In the genomic region with DNA sequence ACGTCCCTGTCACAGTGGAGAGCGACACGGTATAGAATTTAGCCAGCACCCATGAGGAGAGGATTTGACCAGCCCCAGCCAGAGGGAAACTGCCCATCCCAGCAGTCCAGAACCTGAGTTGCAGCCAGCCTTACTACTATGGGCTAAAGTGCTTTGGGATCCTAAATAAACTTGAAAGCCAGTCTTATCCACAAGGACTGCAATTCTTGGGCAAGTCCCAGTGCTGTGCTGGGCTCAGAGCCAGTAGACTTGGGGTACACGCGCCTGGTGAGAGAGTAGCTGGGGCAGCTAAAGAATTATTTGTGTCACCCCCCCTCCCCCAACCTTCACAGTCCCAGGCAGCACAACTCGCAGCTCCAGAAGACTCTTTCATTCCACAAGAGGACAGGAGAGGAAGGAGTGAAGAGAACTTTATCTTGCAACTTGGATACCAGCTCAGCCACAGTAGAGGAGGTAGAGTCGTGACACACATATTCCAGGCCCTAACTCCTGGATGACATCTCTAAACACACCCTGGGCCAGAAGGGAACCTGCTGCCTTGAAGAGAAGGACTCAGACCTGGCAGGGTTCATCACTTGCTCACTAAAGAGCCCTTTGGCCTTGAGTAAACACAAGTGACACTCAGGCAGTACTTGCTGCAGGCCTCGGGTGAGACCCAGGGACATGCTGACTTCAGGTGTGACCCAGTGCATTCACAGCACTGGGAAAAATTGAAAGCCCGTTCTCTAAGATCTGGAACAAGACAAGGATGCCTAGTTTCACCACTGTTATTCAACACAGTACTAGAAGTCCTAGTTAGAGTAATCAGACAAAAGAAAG, we compare ENCODE assay signal across 27 cellular contexts.
DNase-seq lines count a peak whose midpoint lies in the region; ATAC-seq, FAIRE-seq and TF ChIP-seq lines count a peak whose summit lies in the region.
"Had no signal": no experiment of that assay in that cellular context is flagged by ENCODE, and none has a peak within 500 bp of the region (broad histone marks: within the 10 kb centered on the region; RNA-seq: fewer than 3 reads in every experiment).

No MANE protein-coding gene starts in this region.

- H3K14ac ChIP-seq in neuronal stem cell (ENCODE audit: low read length): no peak overlapping the region

- intact Hi-C loops in left cardiac atrium (cut with DNase I) (loop anchor here in 1 of 2 donors (10.0 kb wide), 1 partner anchor 72 kb away; no protein-coding TSS in a partner anchor), upper lobe of right lung (cut with DNase I) (no loop called here)

- H3K9me3 ChIP-seq in neuronal stem cell (replicated peaks in 1 of 2; ENCODE audit: control insufficient read depth in 2 of 2, insufficient read depth in 1 of 2, low read depth in 1 of 2, low read length in 2 of 2) (peaks cover 0 to 12% of the 10 kb centered on the region in 2 donors), upper lobe of right lung (no peaks in the 10 kb centered on the region)
- H3K9me3 ChIP-seq: BLaER1, neutrophil, SJSA1, stomach had no signal

- ATAC-seq in left cardiac atrium (peak; percentile 19 to 45), upper lobe of right lung (peak; percentile 78)
- ATAC-seq: activated CD8-positive, alpha-beta T cell treated with anti-CD3 and anti-CD28 coated beads, Interleukin-2, amount 10 ng/mL, durations not matched to agents 7 days and 5 days; activated naive CD4-positive, alpha-beta T cell treated with anti-CD3 and anti-CD28 coated beads, Interleukin-2, amount 50 U/mL, for 72 hours; activated T-cell treated with anti-CD3 and anti-CD28 coated beads, Interleukin-2, amount 50 U/mL, for 72 hours; GM12878; sciatic nerve had no signal

- no peak overlapping the region for H2AK5ac ChIP-seq in neuronal stem cell (ENCODE audit: low read depth, low read length)

- no peak overlapping the region for H2AFZ ChIP-seq in neuronal stem cell (ENCODE audit: low read length)
- H2AFZ ChIP-seq: hepatocyte had no signal

- H3K4ac ChIP-seq in neuronal stem cell (ENCODE audit: low read length): no peak overlapping the region

- no peak overlapping the region for H3K18ac ChIP-seq in neuronal stem cell (ENCODE audit: low read length)

- peaks cover 4% of the 10 kb centered on the region for H3K36me3 ChIP-seq in bronchial epithelial cell (ENCODE audit: control insufficient read depth, insufficient read depth, low read length)
- H3K36me3 ChIP-seq in neuronal stem cell (replicated peaks in 1 of 2; ENCODE audit: control insufficient read depth in 2 of 2, insufficient read depth in 2 of 2, low read length in 2 of 2): peaks cover 4 to 92% of the 10 kb centered on the region in 2 donors
- H3K36me3 ChIP-seq in upper lobe of right lung: peaks cover 74% of the 10 kb centered on the region

- no peak overlapping the region for H4K91ac ChIP-seq in neuronal stem cell (ENCODE audit: low read depth, low read length, poor library complexity)

- H3K4me2 ChIP-seq in neuronal stem cell (ENCODE audit: insufficient read depth, low read length, poor library complexity, severe bottlenecking): no peak overlapping the region
- H3K4me2 ChIP-seq: BLaER1, hepatocyte had no signal

- no peak overlapping the region for H3K9ac ChIP-seq in neuronal stem cell (ENCODE audit: low read depth, low read length, poor library complexity)
- H3K9ac ChIP-seq: BLaER1 had no signal

- no peak overlapping the region for H2BK120ac ChIP-seq in neuronal stem cell (ENCODE audit: low read depth, low read length)

- no peak for DNase-seq in bronchial epithelial cell (ENCODE audit: low read depth)
- no peak for DNase-seq in left cardiac atrium
- DNase-seq in neuronal stem cell (ENCODE audit: low spot score): no peak
- peak; percentile 71 for DNase-seq in upper lobe of right lung
- DNase-seq in 8988T: no peak
- no peak for DNase-seq in NCI-H146 (lab: John Stamatoyannopoulos, UW)
- no peak for DNase-seq in inferior parietal cortex (ENCODE audit: extremely low spot score)
- DNase-seq: activated B cell treated with CpG ODN at 0.5 μM for 24 hours; activated CD8-positive, alpha-beta T cell treated with anti-CD3 and anti-CD28 coated beads, Interleukin-2, amount 10 ng/mL, durations not matched to agents 7 days and 5 days; activated T-cell treated with anti-CD3 and anti-CD28 coated beads, Interleukin-2, amount 50 U/mL, for 72 hours; central memory CD4-positive, alpha-beta T cell; effector memory CD4-positive, alpha-beta T cell; GF-D8; Karpas-422; kidney; NCI-H1092 treated with DMSO at 0.1 percent for 48 hours; NCI-H2171; OCI-M1; stimulated activated CD4-positive, alpha-beta T cell treated with anti-CD3 and anti-CD28 coated beads, Interleukin-2, amount 100 ng/mL, for 24 hours; stomach had no signal

- no peak overlapping the region for H3K4me3 ChIP-seq in bronchial epithelial cell (ENCODE audit: low read depth, low read length)
- H3K4me3 ChIP-seq in neuronal stem cell (ENCODE audit: low read length in 2 of 2): no peak overlapping the region
- H3K4me3 ChIP-seq in upper lobe of right lung: no peak overlapping the region
- H3K4me3 ChIP-seq: BLaER1, GM12878, hepatocyte, SJSA1, stomach had no signal

- no peak overlapping the region for H2BK12ac ChIP-seq in neuronal stem cell (ENCODE audit: low read length)

- H3K23ac ChIP-seq in neuronal stem cell (ENCODE audit: low read depth, low read length, poor library complexity): no peak overlapping the region

- H2BK15ac ChIP-seq in neuronal stem cell (ENCODE audit: low read length): no peak overlapping the region

- WGBS in neuronal stem cell (ENCODE audit: extremely low coverage in 2 of 2, insufficient read length in 2 of 2, insufficient replicate concordance in 1 of 2), 2 donors: no CpG with 5 or more reads among the region's 9 CpGs

- H4K8ac ChIP-seq in neuronal stem cell (ENCODE audit: low read depth, low read length): no peak overlapping the region

- no peak overlapping the region for H2BK5ac ChIP-seq in neuronal stem cell (ENCODE audit: low read length)

- peak overlapping the region; percentile 17 for H3K27ac ChIP-seq in neuronal stem cell (replicated peaks; ENCODE audit: low read length)
- H3K27ac ChIP-seq in upper lobe of right lung: no peak overlapping the region
- H3K27ac ChIP-seq: BLaER1, hepatocyte, neutrophil, SJSA1 had no signal

- no peaks in the 10 kb centered on the region for H3K27me3 ChIP-seq in bronchial epithelial cell (ENCODE audit: control insufficient read depth, insufficient read depth, low read length)
- no peaks in the 10 kb centered on the region for H3K27me3 ChIP-seq in neuronal stem cell (ENCODE audit: control insufficient read depth in 3 of 3, insufficient read depth in 3 of 3, low read depth in 1 of 3, low read length in 3 of 3)
- H3K27me3 ChIP-seq in upper lobe of right lung: no peaks in the 10 kb centered on the region
- H3K27me3 ChIP-seq: BLaER1, hepatocyte, neutrophil, SJSA1, stomach had no signal

- FAIRE-seq in bronchial epithelial cell (lab: Jason Lieb, UNC): peak; percentile 43
- FAIRE-seq: GM12878, kidney had no signal

- H3K4me1 ChIP-seq in neuronal stem cell (ENCODE audit: control insufficient read depth in 2 of 2, insufficient read depth in 1 of 2, low read depth in 1 of 2, low read length in 2 of 2) (no peaks in the 10 kb centered on the region), upper lobe of right lung (no peaks in the 10 kb centered on the region)
- H3K4me1 ChIP-seq: SJSA1 had no signal

- H3K79me1 ChIP-seq in neuronal stem cell (ENCODE audit: low read depth, low read length): no peaks in the 10 kb centered on the region

- no peak for TF ChIP-seq CTCF in bronchial epithelial cell (IDR thresholded peaks at IDR 0.05; ENCODE audit: insufficient read depth, low read length, severe bottlenecking)
- no peak for TF ChIP-seq CTCF in upper lobe of right lung (IDR thresholded peaks at IDR 0.05)
